ENCODE assay signal across 16 cellular contexts in the genomic region with DNA sequence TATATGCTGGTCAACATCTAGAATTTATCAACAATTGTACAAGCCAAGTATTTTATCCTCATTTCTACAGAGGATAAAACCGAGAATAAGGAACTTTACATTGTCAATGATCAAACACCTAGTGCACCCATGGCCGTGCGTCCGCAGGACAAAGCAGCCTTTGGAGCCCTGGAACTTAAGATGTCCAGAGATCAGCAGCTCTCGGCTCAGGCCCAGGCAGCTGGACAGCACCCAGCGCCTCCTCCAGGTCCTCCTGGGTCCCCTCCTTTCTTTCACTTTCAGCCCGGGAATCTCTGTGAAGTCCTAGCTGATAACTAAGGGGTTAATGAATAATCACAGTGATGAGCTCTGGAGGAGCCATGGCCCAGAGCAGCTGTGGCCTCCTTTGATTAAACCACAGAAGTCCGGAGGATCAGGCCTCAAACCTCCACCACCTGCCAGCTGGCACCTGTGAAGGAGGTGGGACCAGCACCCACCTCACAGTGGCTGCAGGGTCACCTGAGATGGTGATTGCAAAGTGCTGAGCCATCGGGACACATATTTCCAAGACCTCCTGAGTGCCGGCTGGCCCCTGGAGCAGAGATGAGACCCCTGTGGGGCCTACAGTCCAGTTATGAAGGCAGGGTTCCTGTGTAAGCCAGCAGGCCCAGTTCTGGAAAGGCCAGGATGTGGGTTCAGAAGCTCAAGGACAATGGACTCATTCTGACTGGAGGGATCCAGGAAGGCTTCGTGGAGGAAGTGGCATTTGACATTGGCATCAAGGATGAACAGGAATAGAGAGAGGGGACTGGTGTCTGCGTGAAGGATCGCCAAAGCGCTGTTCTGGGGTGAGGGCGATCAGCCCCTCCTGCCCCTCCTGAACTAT. TPM values are rescaled to one million over a fixed set of nuclear protein-coding genes. Genes with fewer than 3 reads are reported as not detected.
DNase-seq lines count a peak whose midpoint lies in the region; ATAC-seq, FAIRE-seq and TF ChIP-seq lines count a peak whose summit lies in the region.
"Had no signal": no experiment of that assay in that cellular context is flagged by ENCODE, and none has a peak within 500 bp of the region (broad histone marks: within the 10 kb centered on the region; RNA-seq: fewer than 3 reads in every experiment).

No MANE protein-coding gene starts in this region.

- no peak for TF ChIP-seq CTCF in HEK293 (tag by site-specific recombination; IDR thresholded peaks at IDR 0.05)
- TF ChIP-seq CTCF in K562 (IDR thresholded peaks at IDR 0.05 in 2 of 3, conservative IDR thresholded peaks at IDR 0.05 in 1 of 3; ENCODE audit: insufficient read depth in 2 of 3, low read depth in 1 of 3, low read length in 3 of 3), result no peak
- no peak for TF ChIP-seq CTCF in nephron (IDR thresholded peaks at IDR 0.05; ENCODE audit: unreplicated experiment in 3 of 3)

- no peak overlapping the region for H3K4me3 Mint-ChIP-seq in nephron
- H3K4me3 Mint-ChIP-seq: activated naive CD8-positive, alpha-beta T cell had no signal

- no peaks in the 10 kb centered on the region for H3K9me3 Mint-ChIP-seq in nephron

- H3K4me3 ChIP-seq in BLaER1 (peak overlapping the region; percentile 59; the same call in 1 of the 2 replicates), HEK293 (ENCODE audit: low read depth, low read length) (no peak overlapping the region), K562 (no peak overlapping the region)
- H3K4me3 ChIP-seq: tibial artery had no signal

- H3K36me3 ChIP-seq in BLaER1, result no peaks in the 10 kb centered on the region
- H3K36me3 ChIP-seq in HEK293 (ENCODE audit: control insufficient read depth in 2 of 2, insufficient read depth in 1 of 2, low read length in 2 of 2), result no peaks in the 10 kb centered on the region
- no peaks in the 10 kb centered on the region for H3K36me3 ChIP-seq in K562 (ENCODE audit: control insufficient read depth, insufficient read depth, low read length)
- H3K36me3 ChIP-seq: tibial artery had no signal

- H3K9ac ChIP-seq in BLaER1, result peak overlapping the region; percentile 68; the same call in 1 of the 2 replicates
- H3K9ac ChIP-seq in K562 (ENCODE audit: insufficient read depth in 1 of 2, low read depth in 2 of 2, low read length in 2 of 2), result no peak overlapping the region

- H3K4me2 ChIP-seq in BLaER1 (peak overlapping the region; percentile 93), K562 (ENCODE audit: insufficient read depth, low read length) (no peak overlapping the region)

- no peak for TF ChIP-seq POLR2A in K562 (conservative IDR thresholded peaks at IDR 0.05)

- no peak for ATAC-seq in K562
- no peak for ATAC-seq in GM18861 (IDR thresholded peaks at IDR 0.05; ENCODE audit: unreplicated experiment)
- ATAC-seq in HG03457 (IDR thresholded peaks at IDR 0.05; ENCODE audit: unreplicated experiment), result no peak

- H3K79me2 ChIP-seq in K562 (ENCODE audit: control insufficient read depth, insufficient read depth, low read length), result no peaks in the 10 kb centered on the region

- H3K9me3 ChIP-seq in BLaER1, result no peaks in the 10 kb centered on the region
- no peaks in the 10 kb centered on the region for H3K9me3 ChIP-seq in HEK293 (ENCODE audit: control insufficient read depth, insufficient read depth, low read depth, low read length)
- no peaks in the 10 kb centered on the region for H3K9me3 ChIP-seq in K562 (replicated peaks; ENCODE audit: control insufficient read depth, insufficient read depth, low read depth, low read length)
- H3K9me3 ChIP-seq: tibial artery had no signal

- FAIRE-seq in K562 (lab: Jason Lieb, UNC), result peak; percentile 60
- FAIRE-seq: bronchial epithelial cell, GM19239 had no signal

- peaks cover 5% of the 10 kb centered on the region for H3K36me3 Mint-ChIP-seq in nephron (ENCODE audit: low read depth)
- H3K36me3 Mint-ChIP-seq: activated naive CD8-positive, alpha-beta T cell had no signal

- H2AFZ ChIP-seq in K562 (ENCODE audit: low read depth, low read length), result no peak overlapping the region

- no TSS peak for BruUV-seq in K562 (replicated peaks; lab: Mats Ljungman, UMichigan)

- H3K27me3 Mint-ChIP-seq in nephron (ENCODE audit: low read depth), result peaks cover 47% of the 10 kb centered on the region

- H3K4me1 ChIP-seq in BLaER1 (peaks cover 83% of the 10 kb centered on the region), HEK293 (ENCODE audit: control insufficient read depth, insufficient read depth, low read length) (peaks cover 29% of the 10 kb centered on the region), K562 (replicated peaks in 1 of 2; ENCODE audit: control insufficient read depth in 2 of 2, insufficient read depth in 2 of 2, low read length in 2 of 2) (peaks cover 8 to 60% of the 10 kb centered on the region in 2 experiments)

- no peak for TF ChIP-seq EP300 in K562 (IDR thresholded peaks at IDR 0.05; ENCODE audit: low read length)

- CTCF ChIA-PET in HEK293 (lab: Yijun Ruan, JAX) (interaction anchor here (0.7 to 1.8 kb wide), 5 partner anchors 9 to 95 kb away, joined by 3 to 6 read pairs (median 3); no protein-coding TSS in a partner anchor), K562 (lab: Yijun Ruan, JAX; ENCODE audit: low intra/inter-chr PET ratio) (no interaction called here)

- H3K27me3 ChIP-seq in BLaER1 (no peaks in the 10 kb centered on the region), K562 (ENCODE audit: control insufficient read depth in 2 of 2, insufficient read depth in 2 of 2, low read length in 2 of 2) (peaks cover 15 to 38% of the 10 kb centered on the region in 2 experiments; a peak in 4 of 5 replicates)

- peak overlapping the region; percentile 76 for H3K27ac ChIP-seq in BLaER1
- H3K27ac ChIP-seq in HEK293 (ENCODE audit: extremely low read depth, low read depth, low read length), result no peak overlapping the region
- H3K27ac ChIP-seq in K562 (ENCODE audit: extremely low read depth, low read depth, low read length), result no peak overlapping the region
- H3K27ac ChIP-seq: C4-2B, tibial artery had no signal

- DNase-seq in K562 (ENCODE audit: extremely low read depth in 1 of 4, low spot score in 3 of 4), result no peak
- no peak for DNase-seq in NCI-H2227 (lab: John Stamatoyannopoulos, UW; ENCODE audit: unreplicated experiment)
- DNase-seq: NCI-H2081 treated with DMSO at 0.1 percent for 48 hours had no signal

- no peaks in the 10 kb centered on the region for H3K9me1 ChIP-seq in K562 (ENCODE audit: control insufficient read depth, insufficient read depth, low read length)

- intact Hi-C loops in K562 (cut with micrococcal nuclease), result no loop called here

- 33% methylated on average over 15 of the region's 15 CpGs for whole genome bisulfite sequencing in K562 (ENCODE audit: insufficient coverage, low coverage, missing lambda C conversion rate)

- H4K20me1 ChIP-seq in BLaER1 (no peaks in the 10 kb centered on the region; the same call in 1 of the 2 replicates), K562 (replicated peaks; ENCODE audit: control insufficient read depth, insufficient read depth, low read length) (peaks cover 15% of the 10 kb centered on the region; the same call in 1 of the 2 replicates)

- in situ Hi-C loops in K562 (cut with MboI), result no loop called here

- POLR2A ChIA-PET in HEK293 (lab: Yijun Ruan, JAX) (interaction anchor here (0.6 to 1.9 kb wide), 6 partner anchors 9 to 39 kb away, joined by 3 to 6 read pairs (median 4); a partner anchor contains a TSS), K562 (lab: Yijun Ruan, JAX) (interaction anchor here (0.6 to 1.6 kb wide), 5 partner anchors 9 to 30 kb away, joined by 3 to 5 read pairs (median 4); no protein-coding TSS in a partner anchor)

- no peak for TF ChIP-seq RAD21 in K562 (CRISPR knock-in tag; conservative IDR thresholded peaks at IDR 0.05 in 1 of 2, IDR thresholded peaks at IDR 0.05 in 1 of 2)

- peak overlapping the region in 2 of 3 experiments; percentile 68 to 91 for H3K27ac Mint-ChIP-seq in nephron
- H3K27ac Mint-ChIP-seq: activated naive CD8-positive, alpha-beta T cell had no signal

- H3K4me1 Mint-ChIP-seq in nephron, result peaks cover 49% of the 10 kb centered on the region

RNA-seq across cellular contexts. Expression of a gene that starts 11.6 kb away (rescaled TPM):
- total RNA-seq in K562 (2011; cell fraction: chromatin; rRNA removed; ENCODE audit: low replicate concordance), result 0.42 and 1.3 TPM in 2 replicates
- 1.2 and 1.8 TPM in 2 replicates for total RNA-seq in K562 (2011; cell fraction: nucleolus; rRNA removed)
- total RNA-seq in K562 (2011; cell fraction: nucleoplasm; rRNA removed), result 0.31 and 0.44 TPM in 2 replicates
- total RNA-seq in K562 (2014; rRNA removed) (0.41 and 0.82 TPM in 2 replicates), K562 (2014; rRNA removed; fragmentation: Illumina TruSeq; extraction: Trizol) (0.07 TPM in 1 of 2 replicates, not detected in the other), K562 (2015; rRNA removed; fragmentation: Illumina TruSeq; extraction: Trizol) (0.11 and 0.26 TPM in 2 replicates), K562 (2021) (0.38 and 0.49 TPM in 2 replicates)
- polyA plus RNA-seq in K562 (2011; rRNA removed) (0.24 and 0.31 TPM in 2 replicates), K562 (2014; fragmentation: Illumina TruSeq; extraction: Trizol) (not detected in 2 replicates), K562 (2014; fragmentation: Nextera tagmentation; extraction: Ambion mirVana) (under 1 TPM in 1 of 2 experiments, not detected in 1; 0.08 TPM), K562 (2014; rRNA removed) (0.07 and 0.32 TPM in 2 replicates)
- polyA plus RNA-seq in K562 (2011; cell fraction: cytosol; rRNA removed), result 0.37 and 0.73 TPM in 2 replicates
- polyA plus RNA-seq in K562 (2011; cell fraction: nucleus; rRNA removed), result 1.6 and 3.1 TPM in 2 replicates
- 0.36 and 0.64 TPM in 2 replicates for polyA plus RNA-seq in K562 (2012)
- not detected in 2 replicates for polyA minus RNA-seq in K562 (2011; rRNA and poly(A)+ RNA removed)
- 1.3 and 3.5 TPM in 2 replicates for polyA minus RNA-seq in K562 (2011; cell fraction: cytosol; rRNA and poly(A)+ RNA removed)
- polyA minus RNA-seq in K562 (2011; cell fraction: nucleus; rRNA and poly(A)+ RNA removed), result 0.94 and 1.6 TPM in 2 replicates
- total RNA-seq: mononuclear cell; T-helper 2 cell treated with Interferon-gamma antibody and Interleukin-4, amounts not matched to agents 100 ng/mL and 5 ng/mL, for 36 hours had no signal

RNA-seq across cellular contexts. Expression of a gene that starts 46.9 kb away (rescaled TPM):
- total RNA-seq in K562 (2011; cell fraction: chromatin; rRNA removed; ENCODE audit: low replicate concordance), result 185 and 348 TPM in 2 replicates
- total RNA-seq in K562 (2011; cell fraction: nucleolus; rRNA removed), result 202 and 208 TPM in 2 replicates
- total RNA-seq in K562 (2011; cell fraction: nucleoplasm; rRNA removed), result 191 and 196 TPM in 2 replicates
- 363 and 418 TPM in 2 replicates for total RNA-seq in K562 (2014; rRNA removed)
- 111 and 128 TPM in 2 replicates for total RNA-seq in K562 (2014; rRNA removed; fragmentation: Illumina TruSeq; extraction: Trizol)
- 214 and 216 TPM in 2 replicates for total RNA-seq in K562 (2015; rRNA removed; fragmentation: Illumina TruSeq; extraction: Trizol)
- 407 and 410 TPM in 2 replicates for total RNA-seq in K562 (2021)
- polyA plus RNA-seq in K562 (2011; rRNA removed), result 86.6 and 118 TPM in 2 replicates
- polyA plus RNA-seq in K562 (2011; cell fraction: cytosol; rRNA removed), result 166 and 242 TPM in 2 replicates
- polyA plus RNA-seq in K562 (2011; cell fraction: nucleus; rRNA removed), result 153 and 201 TPM in 2 replicates
- polyA plus RNA-seq in K562 (2012), result 162 and 252 TPM in 2 replicates
- 200 and 279 TPM in 2 replicates for polyA plus RNA-seq in K562 (2014; fragmentation: Illumina TruSeq; extraction: Trizol)
- 1 to 10 TPM; 4.0 to 9.7 TPM for polyA plus RNA-seq in K562 (2014; fragmentation: Nextera tagmentation; extraction: Ambion mirVana)
- polyA plus RNA-seq in K562 (2014; rRNA removed), result 260 and 299 TPM in 2 replicates
- 113 and 170 TPM in 2 replicates for polyA minus RNA-seq in K562 (2011; rRNA and poly(A)+ RNA removed)
- 169 and 187 TPM in 2 replicates for polyA minus RNA-seq in K562 (2011; cell fraction: cytosol; rRNA and poly(A)+ RNA removed)
- 36.1 and 52.3 TPM in 2 replicates for polyA minus RNA-seq in K562 (2011; cell fraction: nucleus; rRNA and poly(A)+ RNA removed)

RNA-seq across cellular contexts. Expression of a gene that starts 48.3 kb away (rescaled TPM):
- 105 and 413 TPM in 2 replicates for total RNA-seq in K562 (2011; cell fraction: chromatin; rRNA removed; ENCODE audit: low replicate concordance)
- 347 and 361 TPM in 2 replicates for total RNA-seq in K562 (2011; cell fraction: nucleolus; rRNA removed)
- total RNA-seq in K562 (2011; cell fraction: nucleoplasm; rRNA removed), result 167 and 188 TPM in 2 replicates
- total RNA-seq in K562 (2014; rRNA removed), result 30.7 and 30.8 TPM in 2 replicates
- 1.5 and 2.9 TPM in 2 replicates for total RNA-seq in K562 (2014; rRNA removed; fragmentation: Illumina TruSeq; extraction: Trizol)
- 13.0 and 16.3 TPM in 2 replicates for total RNA-seq in K562 (2015; rRNA removed; fragmentation: Illumina TruSeq; extraction: Trizol)
- total RNA-seq in K562 (2021), result 58.1 and 71.4 TPM in 2 replicates
- polyA plus RNA-seq in K562 (2011; rRNA removed), result 18.6 and 49.7 TPM in 2 replicates
- 22.8 and 35.9 TPM in 2 replicates for polyA plus RNA-seq in K562 (2011; cell fraction: cytosol; rRNA removed)
- 819 and 946 TPM in 2 replicates for polyA plus RNA-seq in K562 (2011; cell fraction: nucleus; rRNA removed)
- polyA plus RNA-seq in K562 (2012), result 31.2 and 45.6 TPM in 2 replicates
- polyA plus RNA-seq in K562 (2014; fragmentation: Illumina TruSeq; extraction: Trizol), result 7.2 and 22.1 TPM in 2 replicates
- polyA plus RNA-seq in K562 (2014; fragmentation: Nextera tagmentation; extraction: Ambion mirVana), result under 1 TPM; 0.14 to 0.55 TPM
- polyA plus RNA-seq in K562 (2014; rRNA removed), result 67.3 and 84.8 TPM in 2 replicates
- 3.4 and 5.1 TPM in 2 replicates for polyA minus RNA-seq in K562 (2011; rRNA and poly(A)+ RNA removed)
- polyA minus RNA-seq in K562 (2011; cell fraction: cytosol; rRNA and poly(A)+ RNA removed), result 8.9 and 14.1 TPM in 2 replicates
- 72.0 and 97.5 TPM in 2 replicates for polyA minus RNA-seq in K562 (2011; cell fraction: nucleus; rRNA and poly(A)+ RNA removed)

RNA-seq across cellular contexts. Expression of a gene that starts 54.2 kb away (rescaled TPM):
- total RNA-seq in K562 (2011; cell fraction: chromatin; rRNA removed; ENCODE audit: low replicate concordance), result 0.99 and 3.5 TPM in 2 replicates
- 1.2 and 2.6 TPM in 2 replicates for total RNA-seq in K562 (2011; cell fraction: nucleolus; rRNA removed)
- total RNA-seq in K562 (2011; cell fraction: nucleoplasm; rRNA removed), result 0.88 and 1.6 TPM in 2 replicates
- 0.09 and 0.69 TPM in 2 replicates for total RNA-seq in K562 (2014; rRNA removed)
- total RNA-seq in K562 (2014; rRNA removed; fragmentation: Illumina TruSeq; extraction: Trizol), result 0.07 TPM in 1 of 2 replicates, not detected in the other
- 0.11 and 0.18 TPM in 2 replicates for total RNA-seq in K562 (2015; rRNA removed; fragmentation: Illumina TruSeq; extraction: Trizol)
- total RNA-seq in K562 (2021), result 1.2 and 1.5 TPM in 2 replicates
- polyA plus RNA-seq in K562 (2011; rRNA removed), result 0.13 and 0.34 TPM in 2 replicates
- 0.12 and 0.37 TPM in 2 replicates for polyA plus RNA-seq in K562 (2011; cell fraction: cytosol; rRNA removed)
- polyA plus RNA-seq in K562 (2011; cell fraction: nucleus; rRNA removed), result 2.6 and 3.6 TPM in 2 replicates
- polyA plus RNA-seq in K562 (2012), result 0.47 and 1.4 TPM in 2 replicates
- polyA plus RNA-seq in K562 (2014; fragmentation: Illumina TruSeq; extraction: Trizol), result 0.13 and 0.69 TPM in 2 replicates
- not detected for polyA plus RNA-seq in K562 (2014; fragmentation: Nextera tagmentation; extraction: Ambion mirVana)
- polyA plus RNA-seq in K562 (2014; rRNA removed), result 0.52 and 0.80 TPM in 2 replicates
- polyA minus RNA-seq in K562 (2011; rRNA and poly(A)+ RNA removed), result not detected in 2 replicates
- polyA minus RNA-seq in K562 (2011; cell fraction: cytosol; rRNA and poly(A)+ RNA removed), result 0.55 TPM in 1 of 2 replicates, not detected in the other
- 1.3 and 1.8 TPM in 2 replicates for polyA minus RNA-seq in K562 (2011; cell fraction: nucleus; rRNA and poly(A)+ RNA removed)
- total RNA-seq: skeletal muscle tissue had no signal
